Comparison of ENCODE assay signal across 8 cellular contexts in the genomic region with DNA sequence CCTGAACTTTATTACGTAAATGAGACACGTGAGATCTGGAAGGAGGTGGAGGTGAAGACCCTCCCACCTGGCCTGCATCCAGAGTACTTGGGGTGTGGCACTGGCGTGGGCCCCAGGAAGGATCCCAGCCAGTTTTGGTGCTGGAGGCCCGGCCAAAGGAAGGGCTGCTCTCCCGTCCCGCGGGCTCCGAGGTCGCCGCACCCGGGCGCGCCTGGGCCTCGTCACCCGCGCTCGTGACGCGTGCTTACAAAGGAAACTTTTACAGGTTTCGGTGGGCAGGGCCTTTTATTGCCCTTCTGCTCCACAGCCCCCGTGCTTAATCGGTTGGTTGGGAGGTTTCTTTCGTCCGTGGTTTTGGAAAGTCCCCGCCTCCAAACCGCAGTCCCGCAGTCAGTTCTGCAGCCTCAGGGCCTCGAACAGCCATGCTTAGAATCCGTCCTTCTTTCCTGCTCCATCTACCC. TPM values are rescaled to one million over a fixed set of nuclear protein-coding genes. Genes with fewer than 3 reads are reported as not detected.
DNase-seq lines count a peak whose midpoint lies in the region; ATAC-seq and TF ChIP-seq lines count a peak whose summit lies in the region.

No MANE protein-coding gene starts in this region.

- no peak overlapping the region for H3K9ac ChIP-seq in liver (ENCODE audit: low read depth in 1 of 2, low read length in 2 of 2)

- ATAC-seq in GM21717 (IDR thresholded peaks at IDR 0.05; ENCODE audit: unreplicated experiment): peak; percentile 79

- peaks cover 8 to 19% (median 12%) of the 10 kb centered on the region in 4 donors for H3K4me1 ChIP-seq in liver (ENCODE audit: control insufficient read depth in 4 of 4, insufficient read depth in 4 of 4, low read length in 3 of 4)

- DNase-seq in DMS53 (lab: John Stamatoyannopoulos, UW) (peak; percentile 69), NCI-H226 (peak; percentile 43), astrocyte of the hippocampus (ENCODE audit: low read depth, low spot score) (peak; percentile 72), A172 (ENCODE audit: low spot score) (no peak), NCI-H2171 (lab: John Stamatoyannopoulos, UW) (no peak)
- peak; percentile 70 for DNase-seq in stimulated activated CD8-positive, alpha-beta memory T cell treated with anti-CD3 and anti-CD28 coated beads, Interleukin-4, amount 100 ng/mL, for 48 hours

- no peak for TF ChIP-seq RAD21 in liver (IDR thresholded peaks at IDR 0.05)

- no peak for TF ChIP-seq CTCF in liver (IDR thresholded peaks at IDR 0.05; ENCODE audit: low read depth, low read length, missing input control)

- peak overlapping the region in 2 of 3 donors; percentile 42 to 59 for H3K4me3 ChIP-seq in liver (ENCODE audit: low read depth in 1 of 3, low read length in 3 of 3)

- peaks cover 0 to 13% (median 1%) of the 10 kb centered on the region in 4 donors for H3K9me3 ChIP-seq in liver (ENCODE audit: control insufficient read depth in 4 of 4, low read length in 3 of 4)

- no peak overlapping the region for H3K27ac ChIP-seq in liver (ENCODE audit: low read depth in 1 of 2, low read length in 2 of 2)

- H3K27me3 ChIP-seq in liver (ENCODE audit: control insufficient read depth in 4 of 4, insufficient read depth in 4 of 4, low read length in 3 of 4): peaks cover 4 to 22% (median 12%) of the 10 kb centered on the region in 4 donors

- 3% methylated on average over 29 of the region's 29 CpGs for WGBS in liver

- no peaks in the 10 kb centered on the region for H3K36me3 ChIP-seq in liver (ENCODE audit: control insufficient read depth in 4 of 4, insufficient read depth in 3 of 4, low read depth in 1 of 4, low read length in 3 of 4)

TF ChIP-seq in liver, 16 proteins besides CTCF, POLR2A, EP300 and RAD21:
- TF ChIP-seq NR2F2 (IDR thresholded peaks at IDR 0.05) (no peak), JUND (IDR thresholded peaks at IDR 0.05) (no peak), HNF4G (IDR thresholded peaks at IDR 0.05) (no peak), FOXA1 (IDR thresholded peaks at IDR 0.05) (no peak), FOXA2 (IDR thresholded peaks at IDR 0.05) (no peak), HNF4A (conservative IDR thresholded peaks at IDR 0.05) (no peak), SP1 (IDR thresholded peaks at IDR 0.05) (no peak), EGR1 (IDR thresholded peaks at IDR 0.05; ENCODE audit: low read depth in 2 of 2) (no peak), YY1 (IDR thresholded peaks at IDR 0.05) (no peak), RXRA (IDR thresholded peaks at IDR 0.05) (no peak)
- TF ChIP-seq, protein P1, sequence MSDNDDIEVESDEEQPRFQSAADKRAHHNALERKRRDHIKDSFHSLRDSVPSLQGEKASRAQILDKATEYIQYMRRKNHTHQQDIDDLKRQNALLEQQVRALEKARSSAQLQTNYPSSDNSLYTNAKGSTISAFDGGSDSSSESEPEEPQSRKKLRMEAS (IDR thresholded peaks at IDR 0.05): no peak
- TF ChIP-seq, protein P2, sequence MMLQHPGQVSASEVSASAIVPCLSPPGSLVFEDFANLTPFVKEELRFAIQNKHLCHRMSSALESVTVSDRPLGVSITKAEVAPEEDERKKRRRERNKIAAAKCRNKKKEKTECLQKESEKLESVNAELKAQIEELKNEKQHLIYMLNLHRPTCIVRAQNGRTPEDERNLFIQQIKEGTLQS (IDR thresholded peaks at IDR 0.05): no peak

RNA-seq across cellular contexts. Expression of a gene that starts 29.2 kb away (rescaled TPM):
- total RNA-seq in liver: under 1 TPM; 0.23 to 0.33 TPM
- under 1 TPM; 0.52 to 0.76 TPM for polyA plus RNA-seq in liver
- not detected in 2 replicates for total RNA-seq in A172 (2014; rRNA removed; shearing (Covaris generic))

RNA-seq across cellular contexts. Expression of a gene that starts 29.6 kb away (rescaled TPM):
- total RNA-seq in liver: under 1 TPM in 1 of 2 donors, not detected in 1; 0.42 TPM
- under 1 TPM in 1 of 2 donors, not detected in 1; 0.08 TPM for polyA plus RNA-seq in liver
- total RNA-seq in A172 (2014; rRNA removed; shearing (Covaris generic)): not detected in 2 replicates

RNA-seq across cellular contexts. Expression of a gene that starts 44.1 kb away (rescaled TPM):
- 1 to 10 TPM in 1 of 2 donors, under 1 TPM in 1; 0.33 to 1.3 TPM for total RNA-seq in liver
- polyA plus RNA-seq in liver: under 1 TPM; 0.32 to 0.75 TPM
- total RNA-seq in A172 (2014; rRNA removed; shearing (Covaris generic)): not detected in 2 replicates

Comparison
In these comparisons a context has a peak if more than half of its experiments do, and no peak if none do; other contexts are left out.
1. DNase-seq: peak in DMS53 (single experiment), NCI-H226 (single experiment), astrocyte of the hippocampus (single experiment) and stimulated activated CD8-positive, alpha-beta memory T cell treated with anti-CD3 and anti-CD28 coated beads, Interleukin-4, amount 100 ng/mL, for 48 hours (single experiment); none in A172 (single experiment) and NCI-H2171 (single experiment).